ENCODE assay signal across 27 cellular contexts in genomic region chr7:132837529-132837928, GRCh38.
DNase-seq lines count a peak whose midpoint lies in the region; ATAC-seq and TF ChIP-seq lines count a peak whose summit lies in the region.
"Had no signal": no experiment of that assay in that cellular context is flagged by ENCODE, and none has a peak within 500 bp of the region (broad histone marks: within the 10 kb centered on the region; RNA-seq: fewer than 3 reads in every experiment).

No MANE protein-coding gene starts in this region.

- H3K4me3 ChIP-seq in fibroblast of villous mesenchyme (ENCODE audit: low read depth, low read length) (no peak overlapping the region), skeletal muscle cell (ENCODE audit: low read depth, low read length) (no peak overlapping the region), upper lobe of right lung (no peak overlapping the region)
- H3K4me3 ChIP-seq: cardiac muscle cell, neural progenitor cell, SK-N-MC, tibial nerve had no signal

- DNase-seq in EH (ENCODE audit: low read depth) (peak; percentile 39), amniotic epithelial cell (ENCODE audit: low read depth) (peak; percentile 36), fibroblast of villous mesenchyme (ENCODE audit: low read depth) (peak; percentile 81), skeletal muscle cell (ENCODE audit: low read depth) (peak; percentile 7), upper lobe of right lung (no peak)
- DNase-seq: activated CD4-positive, alpha-beta memory T cell treated with anti-CD3 and anti-CD28 coated beads for 36 hours; activated CD8-positive, alpha-beta memory T cell treated with anti-CD3 and anti-CD28 coated beads, Interleukin-2, amount 50 U/mL, for 48 hours; aorta; Kasumi-1; NCI-H146; NCI-H2107; NCI-H446; NCI-H82; posterior cingulate gyrus; stimulated activated CD8-positive, alpha-beta memory T cell treated with anti-CD3 and anti-CD28 coated beads, Interleukin-4, amount 100 ng/mL, for 48 hours; T-helper 17 cell had no signal

- no peaks in the 10 kb centered on the region for H3K27me3 Mint-ChIP-seq in activated T-helper 17 cell treated with anti-CD3 and anti-CD28 coated beads, Interleukin-2, amount 50 U/mL, for 72 hours
- H3K27me3 Mint-ChIP-seq: activated CD4-positive, alpha-beta memory T cell treated with anti-CD3 and anti-CD28 coated beads for 36 hours; dendritic cell treated with granulocyte-macrophage colony-stimulating factor and Interleukin-4, amounts not matched to agents 40 ng/mL and 50 ng/mL, for 4 days; T-helper 17 cell had no signal

- peaks cover 40% of the 10 kb centered on the region for H3K36me3 Mint-ChIP-seq in activated T-helper 17 cell treated with anti-CD3 and anti-CD28 coated beads, Interleukin-2, amount 50 U/mL, for 72 hours (ENCODE audit: low read depth)

- ATAC-seq in upper lobe of right lung (no peak), HG02610 (IDR thresholded peaks at IDR 0.05; ENCODE audit: unreplicated experiment) (no peak)
- no peak for ATAC-seq in activated T-helper 17 cell treated with anti-CD3 and anti-CD28 coated beads, Interleukin-2, amount 50 U/mL, for 72 hours (replicated peaks)
- ATAC-seq: activated CD4-positive, CD25-positive, alpha-beta regulatory T cell treated with anti-CD3 and anti-CD28 coated beads, Interleukin-2, amount 50 U/mL, for 24 hours; activated naive CD4-positive, alpha-beta T cell treated with anti-CD3 and anti-CD28 coated beads, Interleukin-2, amount 50 U/mL, for 72 hours; HepG2; T-helper 17 cell had no signal

- H3K27ac ChIP-seq in upper lobe of right lung: no peak overlapping the region
- H3K27ac ChIP-seq: cardiac muscle cell, neural progenitor cell, SK-N-MC, tibial nerve had no signal

- H3K4me1 Mint-ChIP-seq in activated T-helper 17 cell treated with anti-CD3 and anti-CD28 coated beads, Interleukin-2, amount 50 U/mL, for 72 hours: no peaks in the 10 kb centered on the region
- H3K4me1 Mint-ChIP-seq: neural progenitor cell had no signal

- H3K4me1 ChIP-seq in upper lobe of right lung: no peaks in the 10 kb centered on the region
- H3K4me1 ChIP-seq: tibial nerve had no signal

- no peaks in the 10 kb centered on the region for H3K9me3 ChIP-seq in upper lobe of right lung
- H3K9me3 ChIP-seq: tibial nerve had no signal

- no peaks in the 10 kb centered on the region for H3K27me3 ChIP-seq in upper lobe of right lung
- H3K27me3 ChIP-seq: cardiac muscle cell, neural progenitor cell, tibial nerve had no signal

- H3K36me3 ChIP-seq in upper lobe of right lung: no peaks in the 10 kb centered on the region
- H3K36me3 ChIP-seq: cardiac muscle cell, neural progenitor cell had no signal

- H3K4me3 Mint-ChIP-seq in activated T-helper 17 cell treated with anti-CD3 and anti-CD28 coated beads, Interleukin-2, amount 50 U/mL, for 72 hours: no peak overlapping the region
- H3K4me3 Mint-ChIP-seq: activated CD4-positive, alpha-beta memory T cell treated with anti-CD3 and anti-CD28 coated beads for 36 hours; CD14-positive monocyte; dendritic cell treated with granulocyte-macrophage colony-stimulating factor and Interleukin-4, amounts not matched to agents 40 ng/mL and 50 ng/mL, for 4 days; neural progenitor cell; T-helper 17 cell had no signal

- H3K27ac Mint-ChIP-seq in activated T-helper 17 cell treated with anti-CD3 and anti-CD28 coated beads, Interleukin-2, amount 50 U/mL, for 72 hours: no peak overlapping the region
- H3K27ac Mint-ChIP-seq: activated CD4-positive, alpha-beta memory T cell treated with anti-CD3 and anti-CD28 coated beads for 36 hours; activated naive CD4-positive, alpha-beta T cell treated with anti-CD3 and anti-CD28 coated beads, Interleukin-2, amount 50 U/mL, for 72 hours; CD14-positive monocyte; dendritic cell treated with granulocyte-macrophage colony-stimulating factor and Interleukin-4, amounts not matched to agents 40 ng/mL and 50 ng/mL, for 4 days; neural progenitor cell; T-helper 17 cell had no signal

- intact Hi-C loops in upper lobe of right lung (cut with DNase I): no loop called here

- H3K9me3 Mint-ChIP-seq in activated T-helper 17 cell treated with anti-CD3 and anti-CD28 coated beads, Interleukin-2, amount 50 U/mL, for 72 hours: peaks cover 2% of the 10 kb centered on the region
- H3K9me3 Mint-ChIP-seq: activated CD4-positive, alpha-beta memory T cell treated with anti-CD3 and anti-CD28 coated beads for 36 hours; dendritic cell treated with granulocyte-macrophage colony-stimulating factor and Interleukin-4, amounts not matched to agents 40 ng/mL and 50 ng/mL, for 4 days; neural progenitor cell had no signal

- TF ChIP-seq CTCF in fibroblast of villous mesenchyme (IDR thresholded peaks at IDR 0.05; ENCODE audit: insufficient read depth, low read depth, low read length) (no peak), upper lobe of right lung (IDR thresholded peaks at IDR 0.05) (no peak)
